13 cellular contexts compared by ENCODE assay signal in genomic region chr7:105643384-105643783, GRCh38.
DNase-seq lines count a peak whose midpoint lies in the region; ATAC-seq and TF ChIP-seq lines count a peak whose summit lies in the region.
"Had no signal": no experiment of that assay in that cellular context is flagged by ENCODE, and none has a peak within 500 bp of the region (broad histone marks: within the 10 kb centered on the region; RNA-seq: fewer than 3 reads in every experiment).

No MANE protein-coding gene starts in this region.

- POLR2A ChIA-PET in CD8-positive, alpha-beta memory T cell (lab: Charles Lee): no interaction called here

- ATAC-seq in HG02970 (IDR thresholded peaks at IDR 0.05; ENCODE audit: low FRiP score, unreplicated experiment) (no peak), GM18505 (IDR thresholded peaks at IDR 0.05; ENCODE audit: unreplicated experiment) (no peak)

- DNase-seq in AG10803 (ENCODE audit: low read depth): peak; percentile 5
- DNase-seq in NCI-H1694 treated with DMSO at 0.1 percent for 48 hours (lab: John Stamatoyannopoulos, UW): peak; percentile 95
- peak; percentile 53 for DNase-seq in choroid plexus epithelial cell (ENCODE audit: low read depth)
- peak; percentile 44 for DNase-seq in left kidney (ENCODE audit: low read depth, low spot score)
- no peak for DNase-seq in activated T-cell treated with anti-CD3 and anti-CD28 coated beads, Interleukin-2, amount 50 U/mL, for 1 hour
- DNase-seq in CD8-positive, alpha-beta memory T cell: no peak
- DNase-seq: activated naive CD4-positive, alpha-beta T cell treated with anti-CD3 and anti-CD28 coated beads, Interleukin-2, amount 10 ng/mL, durations not matched to agents 7 days and 5 days; DMS79; lower lobe of right lung; tibial artery had no signal

- no peaks in the 10 kb centered on the region for H3K27me3 Mint-ChIP-seq in CD8-positive, alpha-beta memory T cell
- H3K27me3 Mint-ChIP-seq: activated naive CD4-positive, alpha-beta T cell treated with anti-CD3 and anti-CD28 coated beads, Interleukin-2, amount 10 ng/mL, durations not matched to agents 7 days and 5 days had no signal

- no peak overlapping the region for H3K27ac ChIP-seq in CD8-positive, alpha-beta memory T cell (ENCODE audit: low read depth, low read length)
- H3K27ac ChIP-seq: breast epithelium, lower lobe of right lung, tibial artery had no signal

- H3K36me3 ChIP-seq in CD8-positive, alpha-beta memory T cell (ENCODE audit: insufficient read depth, low read length): peaks cover 8% of the 10 kb centered on the region
- H3K36me3 ChIP-seq: breast epithelium had no signal

- H3K9me3 Mint-ChIP-seq in CD8-positive, alpha-beta memory T cell: no peaks in the 10 kb centered on the region
- H3K9me3 Mint-ChIP-seq: activated naive CD4-positive, alpha-beta T cell treated with anti-CD3 and anti-CD28 coated beads, Interleukin-2, amount 10 ng/mL, durations not matched to agents 7 days and 5 days had no signal

- no peaks in the 10 kb centered on the region for H3K9me3 ChIP-seq in CD8-positive, alpha-beta memory T cell (ENCODE audit: low read length)
- H3K9me3 ChIP-seq: breast epithelium, lower lobe of right lung, tibial artery had no signal

- CTCF ChIA-PET in CD8-positive, alpha-beta memory T cell (lab: Charles Lee): interaction anchor here (2.1 kb wide), 1 partner anchor 14 kb away, joined by 8 read pairs; no protein-coding TSS in a partner anchor

- H3K27ac Mint-ChIP-seq in CD8-positive, alpha-beta memory T cell: peak overlapping the region in 2 of 8 donors; percentile 29 to 41
- H3K27ac Mint-ChIP-seq: activated naive CD4-positive, alpha-beta T cell treated with anti-CD3 and anti-CD28 coated beads, Interleukin-2, amount 10 ng/mL, durations not matched to agents 7 days and 5 days had no signal

- H3K4me3 ChIP-seq in AG10803 (ENCODE audit: low read length): no peak overlapping the region
- no peak overlapping the region for H3K4me3 ChIP-seq in choroid plexus epithelial cell (ENCODE audit: low read depth, low read length)
- no peak overlapping the region for H3K4me3 ChIP-seq in CD8-positive, alpha-beta memory T cell (ENCODE audit: low read length)
- H3K4me3 ChIP-seq: breast epithelium, lower lobe of right lung, tibial artery had no signal

- no peaks in the 10 kb centered on the region for H3K4me1 Mint-ChIP-seq in CD8-positive, alpha-beta memory T cell
- H3K4me1 Mint-ChIP-seq: activated naive CD4-positive, alpha-beta T cell treated with anti-CD3 and anti-CD28 coated beads, Interleukin-2, amount 10 ng/mL, durations not matched to agents 7 days and 5 days had no signal

- TF ChIP-seq POLR2A in GM18505 (IDR thresholded peaks at IDR 0.05; ENCODE audit: borderline replicate concordance, extremely low read depth, insufficient read depth, insufficient read length): no peak

- TF ChIP-seq CTCF in AG10803 (conservative IDR thresholded peaks at IDR 0.05; ENCODE audit: low read length): no peak
- peak; percentile 41 for TF ChIP-seq CTCF in choroid plexus epithelial cell (conservative IDR thresholded peaks at IDR 0.05; ENCODE audit: low read depth, low read length)

- H3K36me3 Mint-ChIP-seq in CD8-positive, alpha-beta memory T cell: peaks cover 3 to 79% (median 8%) of the 10 kb centered on the region in 3 donors

- H3K4me3 Mint-ChIP-seq in CD8-positive, alpha-beta memory T cell: no peak overlapping the region
- H3K4me3 Mint-ChIP-seq: activated naive CD4-positive, alpha-beta T cell treated with anti-CD3 and anti-CD28 coated beads, Interleukin-2, amount 10 ng/mL, durations not matched to agents 7 days and 5 days had no signal

- no peaks in the 10 kb centered on the region for H3K27me3 ChIP-seq in CD8-positive, alpha-beta memory T cell (ENCODE audit: insufficient read depth, low read length, poor library complexity, severe bottlenecking)
- H3K27me3 ChIP-seq: breast epithelium, tibial artery had no signal

- no peaks in the 10 kb centered on the region for H3K4me1 ChIP-seq in CD8-positive, alpha-beta memory T cell (ENCODE audit: insufficient read depth, low read length)
- H3K4me1 ChIP-seq: breast epithelium, lower lobe of right lung, tibial artery had no signal

Comparison
In these comparisons a context has a peak if more than half of its experiments do, and no peak if none do; other contexts are left out.
1. DNase-seq: peak in AG10803 (single experiment), NCI-H1694 treated with DMSO at 0.1 percent for 48 hours (single experiment), choroid plexus epithelial cell (single experiment) and left kidney (single experiment); none in activated T-cell treated with anti-CD3 and anti-CD28 coated beads, Interleukin-2, amount 50 U/mL, for 1 hour (single experiment) and CD8-positive, alpha-beta memory T cell (0 of 5).